8 cellular contexts compared by ENCODE assay signal in the genomic region with DNA sequence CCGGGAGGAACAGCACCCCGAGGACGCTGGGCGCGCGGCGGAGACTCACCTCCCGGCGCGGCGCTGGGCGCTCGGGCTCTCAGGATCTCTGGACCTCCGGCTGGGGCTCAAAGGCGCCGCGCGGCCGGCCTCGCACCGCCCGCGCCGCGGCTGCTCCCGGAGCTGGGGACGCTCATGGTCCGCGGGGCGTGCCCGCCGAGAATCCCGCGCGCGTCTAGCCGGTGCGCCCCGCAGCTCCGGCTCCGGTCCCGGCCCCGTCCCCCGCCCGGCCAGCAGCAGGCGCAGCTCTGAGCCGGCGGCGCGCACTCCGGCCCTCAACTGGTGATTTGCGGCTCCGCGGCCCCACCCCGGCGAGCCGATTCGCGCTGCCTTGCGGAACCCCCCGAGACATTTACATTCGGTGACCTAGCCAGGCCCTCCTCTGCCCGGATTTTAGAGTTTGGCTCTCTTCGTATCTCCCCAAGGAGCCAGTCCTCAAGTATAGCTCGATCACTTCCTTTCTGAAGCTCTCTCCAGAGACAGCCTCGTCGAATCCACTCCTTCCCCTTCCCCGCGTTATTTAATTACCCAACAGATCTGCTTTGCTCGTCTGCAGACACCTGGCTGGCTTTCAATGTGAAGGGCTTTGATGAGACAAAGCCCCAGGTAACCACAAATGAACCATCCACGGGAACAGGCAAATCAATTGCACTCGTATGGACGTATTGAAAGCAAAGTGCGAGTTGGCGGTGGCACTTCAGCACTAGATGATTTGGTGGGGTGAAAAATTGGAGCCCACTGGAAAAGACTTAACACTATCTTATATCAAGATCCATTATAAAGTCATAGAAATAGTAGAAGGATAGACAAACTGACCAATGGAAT. TPM values are rescaled to one million over a fixed set of nuclear protein-coding genes. Genes with fewer than 3 reads are reported as not detected.
DNase-seq lines count a peak whose midpoint lies in the region; ATAC-seq, FAIRE-seq and TF ChIP-seq lines count a peak whose summit lies in the region.

TSS of gene BCAR3 (minus strand) at position 289 of the 864 bp plus-strand sequence. CDS start 6,907 bp downstream, outside the sequence.

- intact Hi-C loops in PC-9 (cut with micrococcal nuclease; ENCODE audit: unreplicated experiment): loop anchor here (1.0 to 5.0 kb wide), 6 partner anchors 20 to 234 kb away; partner anchors contain the start of gene FNBP1L

- H4K20me1 ChIP-seq in PC-9 (ENCODE audit: insufficient read depth) (peaks cover 39% of the 10 kb centered on the region), keratinocyte (ENCODE audit: control insufficient read depth, extremely low read depth, insufficient read depth, low read length) (peaks cover 28% of the 10 kb centered on the region), smooth muscle cell (ENCODE audit: low read depth) (peaks cover 37% of the 10 kb centered on the region)

- peak; percentile 72 for ATAC-seq in GM19455 (IDR thresholded peaks at IDR 0.05; ENCODE audit: unreplicated experiment)
- ATAC-seq in HG03521 (IDR thresholded peaks at IDR 0.05; ENCODE audit: unreplicated experiment): peak; percentile 64

- DNase-seq in ELF-1 (ENCODE audit: low read depth, low spot score): peak; percentile 83
- peak; percentile 84 to 88 for DNase-seq in PC-9
- peak; percentile 22 for DNase-seq in cerebellar cortex (ENCODE audit: low spot score)
- DNase-seq in keratinocyte (ENCODE audit: low read depth, low spot score): no peak
- DNase-seq in smooth muscle cell (lab: John Stamatoyannopoulos, UW; ENCODE audit: unreplicated experiment): peak; percentile 35
- no peak for DNase-seq in GF-D8 (lab: John Stamatoyannopoulos, UW)

- CTCF ChIA-PET in PC-9 (lab: Charles Lee): interaction anchor here (0.8 to 1.8 kb wide), 3 partner anchors 21 to 52 kb away, joined by 3 to 4 read pairs (median 3); no protein-coding TSS in a partner anchor

- H3F3A ChIP-seq in PC-9 (ENCODE audit: insufficient read depth, low read depth) (peaks cover 53% of the 10 kb centered on the region), smooth muscle cell (ENCODE audit: low read depth) (peaks cover 28% of the 10 kb centered on the region)

- peaks cover 8% of the 10 kb centered on the region for H3K9me1 ChIP-seq in keratinocyte (ENCODE audit: control insufficient read depth, extremely low read depth, insufficient read depth, low read length)

- H3K9ac ChIP-seq in keratinocyte (ENCODE audit: control insufficient read depth, extremely low read depth, insufficient read depth, low read length) (peak within 1 kb of the TSS; percentile 84), smooth muscle cell (ENCODE audit: low read depth) (peak within 1 kb of the TSS; percentile 67)

- dilution Hi-C loops in keratinocyte (cut with MboI; ENCODE audit: extremely low pct_ligation_motif_present, low sequenced_read_pairs): no loop called here

- H3K27me3 ChIP-seq in PC-9 (ENCODE audit: insufficient read depth, low read depth) (no peaks in the 10 kb centered on the region), keratinocyte (ENCODE audit: control insufficient read depth, extremely low read depth, insufficient read depth, low read length) (no peaks in the 10 kb centered on the region), smooth muscle cell (ENCODE audit: low read depth) (no peaks in the 10 kb centered on the region)

- peak within 1 kb of the TSS; percentile 14; the same call in 1 of the 2 replicates for H2AFZ ChIP-seq in PC-9
- H2AFZ ChIP-seq in keratinocyte (ENCODE audit: control insufficient read depth, low read length): peak within 1 kb of the TSS; percentile 64
- peak within 1 kb of the TSS; percentile 88 for H2AFZ ChIP-seq in smooth muscle cell (ENCODE audit: low read depth)

- H3K79me2 ChIP-seq in PC-9 (ENCODE audit: low read depth) (peaks cover 92% of the 10 kb centered on the region), keratinocyte (ENCODE audit: control insufficient read depth, insufficient read depth, low read length) (peaks cover 66% of the 10 kb centered on the region), smooth muscle cell (ENCODE audit: low read depth) (peaks cover 36% of the 10 kb centered on the region)

- H3K9me3 ChIP-seq in PC-9 (ENCODE audit: insufficient read depth, low read depth) (no peaks in the 10 kb centered on the region), keratinocyte (ENCODE audit: control insufficient read depth, low read depth, low read length) (no peaks in the 10 kb centered on the region), smooth muscle cell (replicated peaks; ENCODE audit: low read depth) (no peaks in the 10 kb centered on the region)

- TF ChIP-seq CTCF in PC-9 (conservative IDR thresholded peaks at IDR 0.05) (no peak; the same call in 1 of the 2 replicates), keratinocyte (optimal IDR thresholded peaks at IDR 0.05 in 1 of 3, IDR thresholded peaks at IDR 0.05 in 1 of 3, conservative IDR thresholded peaks at IDR 0.05 in 1 of 3; ENCODE audit: extremely low read depth in 1 of 3, insufficient read depth in 2 of 3, low read length in 3 of 3) (peak in 1 of 3 experiments; percentile 47), smooth muscle cell (IDR thresholded peaks at IDR 0.05; ENCODE audit: borderline replicate concordance, insufficient read depth, poor library complexity, severe bottlenecking) (no peak)

- H3K4me3 ChIP-seq in PC-9 (peak within 1 kb of the TSS; percentile 80), keratinocyte (ENCODE audit: control insufficient read depth in 2 of 3, extremely low read depth in 1 of 3, insufficient read depth in 2 of 3, low read depth in 1 of 3, low read length in 3 of 3) (peak within 1 kb of the TSS; percentile 70 to 88 (median 88)), smooth muscle cell (peak within 1 kb of the TSS; percentile 93)

- H3K9me2 ChIP-seq in PC-9 (ENCODE audit: insufficient read depth): no peaks in the 10 kb centered on the region

- H3K4me1 ChIP-seq in PC-9 (replicated peaks; ENCODE audit: insufficient read depth) (peaks cover 69% of the 10 kb centered on the region), keratinocyte (ENCODE audit: control insufficient read depth, extremely low read depth, insufficient read depth, low read length) (peaks cover 44% of the 10 kb centered on the region), smooth muscle cell (ENCODE audit: low read depth) (peaks cover 21% of the 10 kb centered on the region)

- H3K27ac ChIP-seq in PC-9 (peak within 1 kb of the TSS; percentile 81), keratinocyte (ENCODE audit: control insufficient read depth, insufficient read depth, low read length) (peak within 1 kb of the TSS; percentile 94), smooth muscle cell (ENCODE audit: low read depth) (peak within 1 kb of the TSS; percentile 83)

- 4% methylated on average over 68 of the region's 75 CpGs for WGBS in smooth muscle cell (ENCODE audit: low lambda C conversion rate)

- no TSS peak for BruUV-seq in PC-9 (replicated peaks; lab: Mats Ljungman, UMichigan)

- FAIRE-seq in keratinocyte (lab: Jason Lieb, UNC): peak; percentile 66

- H3K4me2 ChIP-seq in PC-9: peak within 1 kb of the TSS; percentile 88
- peak within 1 kb of the TSS; percentile 98 for H3K4me2 ChIP-seq in keratinocyte (ENCODE audit: control insufficient read depth, extremely low read depth, insufficient read depth, low read depth, low read length)
- peak within 1 kb of the TSS; percentile 87 for H3K4me2 ChIP-seq in smooth muscle cell

- H3K36me3 ChIP-seq in PC-9 (ENCODE audit: low read depth) (peaks cover 37% of the 10 kb centered on the region), keratinocyte (ENCODE audit: control insufficient read depth in 2 of 2, extremely low read depth in 1 of 2, insufficient read depth in 2 of 2, low read length in 2 of 2) (peaks cover 2 to 30% of the 10 kb centered on the region in 2 experiments), smooth muscle cell (ENCODE audit: low read depth) (no peaks in the 10 kb centered on the region)

- POLR2A ChIA-PET in PC-9 (lab: Charles Lee; ENCODE audit: unreplicated experiment): interaction anchor here (0.5 to 1.8 kb wide), 14 partner anchors 10 to 798 kb away, joined by 3 to 17 read pairs (median 4); no protein-coding TSS in a partner anchor

RNA-seq across cellular contexts. Expression of gene BCAR3, which starts in this region (rescaled TPM):
- total RNA-seq in PC-9 (2021) (62.5 and 70.0 TPM in 2 replicates), smooth muscle cell (24.9 and 25.6 TPM in 2 replicates)
- polyA plus RNA-seq in keratinocyte (51.2 to 95.4 TPM (median 77.2 TPM) in 3 replicates), smooth muscle cell (21.4 and 26.7 TPM in 2 replicates)
- polyA plus RNA-seq in keratinocyte (2011; ENCODE audit: low read depth): 38.7 TPM
- polyA plus RNA-seq in keratinocyte (2011; cell fraction: cytosol; rRNA removed): 67.5 and 68.4 TPM in 2 replicates
- 113 and 127 TPM in 2 replicates for polyA plus RNA-seq in keratinocyte (2011; cell fraction: nucleus; rRNA removed)
- polyA plus RNA-seq in keratinocyte (2012; ENCODE audit: low replicate concordance): 50.7 and 81.5 TPM in 2 replicates
- polyA minus RNA-seq in keratinocyte: 46.0 to 84.4 TPM (median 64.1 TPM) in 3 replicates
- polyA minus RNA-seq in keratinocyte (2011; cell fraction: cytosol; rRNA and poly(A)+ RNA removed): 90.7 TPM
- 83.5 and 121 TPM in 2 replicates for polyA minus RNA-seq in keratinocyte (2011; cell fraction: nucleus; rRNA and poly(A)+ RNA removed)

Comparison
In these comparisons a context has a peak if more than half of its experiments do, and no peak if none do; other contexts are left out.
1. DNase-seq: peak in ELF-1 (single experiment), PC-9 (2 of 2), cerebellar cortex (single experiment) and smooth muscle cell (single experiment); none in keratinocyte (single experiment) and GF-D8 (single experiment).
2. H2AFZ ChIP-seq: peak in every context shown above with its lines; median percentile 88 in smooth muscle cell; 64 in keratinocyte; 14 in PC-9.
3. Peak in every context shown above with its lines, with median percentiles within 50 percentile points of each other: H3K27ac ChIP-seq, H3K4me2 ChIP-seq and H3K4me3 ChIP-seq.